Comparison of ENCODE assay signal across 27 cellular contexts in the genomic region with DNA sequence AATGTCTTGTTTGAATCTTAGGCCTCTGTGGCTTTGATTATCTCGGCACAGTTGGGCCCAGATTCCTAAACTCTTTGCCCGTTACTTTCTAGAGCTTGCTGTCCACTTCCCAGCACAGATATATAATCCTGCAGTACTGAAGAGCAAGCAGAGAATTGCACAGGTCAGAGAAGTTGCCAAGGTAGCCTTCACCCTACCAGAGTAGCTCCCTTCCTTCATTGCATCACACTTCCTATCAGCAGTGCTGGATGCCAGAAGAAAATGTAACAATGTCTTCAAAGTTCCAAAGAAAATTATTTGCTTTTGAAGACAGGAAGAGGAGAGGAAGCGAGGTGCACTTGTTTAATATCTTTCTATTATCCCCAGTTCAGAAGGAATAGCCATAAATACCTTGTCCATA. TPM values are rescaled to one million over a fixed set of nuclear protein-coding genes. Genes with fewer than 3 reads are reported as not detected.
"Had no signal": no experiment of that assay in that cellular context is flagged by ENCODE, and none has a peak within 500 bp of the region (broad histone marks: within the 10 kb centered on the region; RNA-seq: fewer than 3 reads in every experiment).

No MANE protein-coding gene starts in this region.

- H3K4me3 ChIP-seq: adrenal gland, breast epithelium had no signal

- H3K9me3 ChIP-seq: adrenal gland, breast epithelium, SK-N-SH had no signal

- H3K27me3 ChIP-seq: adrenal gland, breast epithelium had no signal

- H3K27me3 Mint-ChIP-seq: activated naive CD8-positive, alpha-beta T cell treated with anti-CD3 and anti-CD28 coated beads, Interleukin-2, amount 10 ng/mL, durations not matched to agents 7 days and 5 days had no signal

- ATAC-seq: activated CD4-positive, CD25-positive, alpha-beta regulatory T cell treated with anti-CD3 and anti-CD28 coated beads, Interleukin-2, amount 50 U/mL, for 24 hours; activated CD8-positive, alpha-beta T cell treated with anti-CD3 and anti-CD28 coated beads, Interleukin-2, amount 10 ng/mL, durations not matched to agents 7 days and 5 days; Right ventricle myocardium inferior had no signal

- H3K9me3 Mint-ChIP-seq: activated naive CD8-positive, alpha-beta T cell treated with anti-CD3 and anti-CD28 coated beads, Interleukin-2, amount 10 ng/mL, durations not matched to agents 7 days and 5 days had no signal

- H3K27ac Mint-ChIP-seq: activated CD8-positive, alpha-beta T cell treated with anti-CD3 and anti-CD28 coated beads, Interleukin-2, amount 10 ng/mL, durations not matched to agents 7 days and 5 days; activated naive CD8-positive, alpha-beta T cell treated with anti-CD3 and anti-CD28 coated beads, Interleukin-2, amount 10 ng/mL, durations not matched to agents 7 days and 5 days had no signal

- H3K4me2 ChIP-seq: SK-N-SH had no signal

- H3K36me3 ChIP-seq: adrenal gland, breast epithelium had no signal

- H3K4me1 Mint-ChIP-seq: activated naive CD8-positive, alpha-beta T cell treated with anti-CD3 and anti-CD28 coated beads, Interleukin-2, amount 10 ng/mL, durations not matched to agents 7 days and 5 days had no signal

- H3K27ac ChIP-seq: adrenal gland, breast epithelium had no signal

- H3K4me3 Mint-ChIP-seq: activated CD8-positive, alpha-beta T cell treated with anti-CD3 and anti-CD28 coated beads, Interleukin-2, amount 10 ng/mL, durations not matched to agents 7 days and 5 days; activated naive CD8-positive, alpha-beta T cell treated with anti-CD3 and anti-CD28 coated beads, Interleukin-2, amount 10 ng/mL, durations not matched to agents 7 days and 5 days had no signal

- DNase-seq: activated CD4-positive, alpha-beta T cell treated with anti-CD3 and anti-CD28 coated beads for 4 hours; activated CD8-positive, alpha-beta memory T cell treated with anti-CD3 and anti-CD28 coated beads, Interleukin-2, amount 50 U/mL, for 48 hours; activated CD8-positive, alpha-beta T cell treated with anti-CD3 and anti-CD28 coated beads, Interleukin-2, amount 10 ng/mL, durations not matched to agents 7 days and 5 days; activated naive CD4-positive, alpha-beta T cell treated with anti-CD3 and anti-CD28 coated beads, Interleukin-2, amount 50 U/mL, for 16 hours; activated naive CD8-positive, alpha-beta T cell treated with anti-CD3 and anti-CD28 coated beads, Interleukin-2, amount 10 ng/mL, durations not matched to agents 7 days and 5 days; activated T-cell treated with anti-CD3 and anti-CD28 coated beads, Interleukin-2, amount 50 U/mL, for 1 hour; adrenal gland; aorta; central memory CD4-positive, alpha-beta T cell; Kasumi-1; KBM-7; NCI-H1048; NCI-H146; NCI-H1930; NCI-H2171 treated with DMSO at 0.1 percent for 48 hours; NCI-H345; NCI-H510A; NCI-H526 treated with DMSO at 0.1 percent for 48 hours; NCI-H82; SK-N-SH; T-helper 1 cell had no signal

- H3K36me3 Mint-ChIP-seq: activated naive CD8-positive, alpha-beta T cell treated with anti-CD3 and anti-CD28 coated beads, Interleukin-2, amount 10 ng/mL, durations not matched to agents 7 days and 5 days had no signal

- H3K9ac ChIP-seq: SK-N-SH had no signal

- H3K4me1 ChIP-seq: adrenal gland, breast epithelium had no signal

RNA-seq across cellular contexts. Expression of gene SPATA31D4, which starts 38.1 kb away (rescaled TPM):
- total RNA-seq: activated CD8-positive, alpha-beta T cell treated with anti-CD3 and anti-CD28 coated beads, Interleukin-2, amount 10 ng/mL, durations not matched to agents 7 days and 5 days; activated naive CD8-positive, alpha-beta T cell treated with anti-CD3 and anti-CD28 coated beads, Interleukin-2, amount 10 ng/mL, durations not matched to agents 7 days and 5 days; adrenal gland; aorta; breast epithelium; OCI-LY7; Right ventricle myocardium inferior; RPMI7951; T-helper 2 cell treated with Interferon-gamma antibody and Interleukin-4, amounts not matched to agents 100 ng/mL and 5 ng/mL, for 36 hours had no signal
- polyA plus RNA-seq: adrenal gland, aorta, SK-N-SH had no signal

RNA-seq across cellular contexts. Expression of gene SPATA31D3, which starts 53.2 kb away (rescaled TPM):
- total RNA-seq: activated CD8-positive, alpha-beta T cell treated with anti-CD3 and anti-CD28 coated beads, Interleukin-2, amount 10 ng/mL, durations not matched to agents 7 days and 5 days; activated naive CD8-positive, alpha-beta T cell treated with anti-CD3 and anti-CD28 coated beads, Interleukin-2, amount 10 ng/mL, durations not matched to agents 7 days and 5 days; adrenal gland; aorta; breast epithelium; OCI-LY7; Right ventricle myocardium inferior; RPMI7951; T-helper 2 cell treated with Interferon-gamma antibody and Interleukin-4, amounts not matched to agents 100 ng/mL and 5 ng/mL, for 36 hours had no signal
- polyA plus RNA-seq: aorta, SK-N-SH had no signal
